In the genomic region with DNA sequence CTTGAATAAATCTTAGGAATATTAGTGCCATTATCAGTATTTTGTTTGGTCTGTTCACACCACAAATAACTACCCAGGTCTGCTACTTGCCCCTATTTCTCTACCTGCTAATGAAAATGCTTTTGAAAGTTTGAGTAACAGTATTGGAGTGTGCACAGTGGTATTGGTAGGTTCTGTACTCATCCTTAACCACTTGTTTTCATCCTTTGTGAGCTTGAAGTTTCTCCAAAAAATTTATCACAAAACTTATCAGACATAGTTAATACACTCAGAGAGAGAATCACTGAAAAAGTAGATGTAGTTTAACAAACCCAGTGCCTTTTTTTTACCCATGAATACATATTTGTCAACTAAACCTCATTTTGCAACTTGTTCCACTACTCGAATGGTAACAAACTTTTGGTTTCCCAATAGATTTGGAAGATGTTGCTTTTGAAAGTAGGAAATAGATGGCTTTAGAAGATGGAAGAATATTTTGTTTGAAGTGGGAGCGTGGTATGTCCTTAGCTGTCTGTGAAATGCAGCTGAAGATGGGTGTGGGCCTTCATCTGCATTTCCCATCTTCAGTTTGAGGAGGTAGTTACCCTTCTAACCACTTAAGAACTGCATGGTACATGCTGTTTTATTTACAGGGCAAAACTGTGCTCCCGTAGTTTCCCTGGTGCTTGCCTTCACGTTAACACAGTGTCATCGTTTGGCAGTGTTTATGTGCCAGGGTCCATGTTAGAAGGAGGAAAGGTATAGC, we compare ENCODE assay signal across 1 cellular context.
TF ChIP-seq lines count a peak whose summit lies in the region.

No MANE protein-coding gene starts in this region.

TF ChIP-seq in GM23338, 12 proteins besides CTCF, POLR2A, EP300 and RAD21 (continued from another document):
- TF ChIP-seq ZNF114 (CRISPR knock-in tag; IDR thresholded peaks at IDR 0.05) = no peak
- no peak for TF ChIP-seq NANOG (IDR thresholded peaks at IDR 0.05; ENCODE audit: borderline replicate concordance)
- TF ChIP-seq, protein P1, sequence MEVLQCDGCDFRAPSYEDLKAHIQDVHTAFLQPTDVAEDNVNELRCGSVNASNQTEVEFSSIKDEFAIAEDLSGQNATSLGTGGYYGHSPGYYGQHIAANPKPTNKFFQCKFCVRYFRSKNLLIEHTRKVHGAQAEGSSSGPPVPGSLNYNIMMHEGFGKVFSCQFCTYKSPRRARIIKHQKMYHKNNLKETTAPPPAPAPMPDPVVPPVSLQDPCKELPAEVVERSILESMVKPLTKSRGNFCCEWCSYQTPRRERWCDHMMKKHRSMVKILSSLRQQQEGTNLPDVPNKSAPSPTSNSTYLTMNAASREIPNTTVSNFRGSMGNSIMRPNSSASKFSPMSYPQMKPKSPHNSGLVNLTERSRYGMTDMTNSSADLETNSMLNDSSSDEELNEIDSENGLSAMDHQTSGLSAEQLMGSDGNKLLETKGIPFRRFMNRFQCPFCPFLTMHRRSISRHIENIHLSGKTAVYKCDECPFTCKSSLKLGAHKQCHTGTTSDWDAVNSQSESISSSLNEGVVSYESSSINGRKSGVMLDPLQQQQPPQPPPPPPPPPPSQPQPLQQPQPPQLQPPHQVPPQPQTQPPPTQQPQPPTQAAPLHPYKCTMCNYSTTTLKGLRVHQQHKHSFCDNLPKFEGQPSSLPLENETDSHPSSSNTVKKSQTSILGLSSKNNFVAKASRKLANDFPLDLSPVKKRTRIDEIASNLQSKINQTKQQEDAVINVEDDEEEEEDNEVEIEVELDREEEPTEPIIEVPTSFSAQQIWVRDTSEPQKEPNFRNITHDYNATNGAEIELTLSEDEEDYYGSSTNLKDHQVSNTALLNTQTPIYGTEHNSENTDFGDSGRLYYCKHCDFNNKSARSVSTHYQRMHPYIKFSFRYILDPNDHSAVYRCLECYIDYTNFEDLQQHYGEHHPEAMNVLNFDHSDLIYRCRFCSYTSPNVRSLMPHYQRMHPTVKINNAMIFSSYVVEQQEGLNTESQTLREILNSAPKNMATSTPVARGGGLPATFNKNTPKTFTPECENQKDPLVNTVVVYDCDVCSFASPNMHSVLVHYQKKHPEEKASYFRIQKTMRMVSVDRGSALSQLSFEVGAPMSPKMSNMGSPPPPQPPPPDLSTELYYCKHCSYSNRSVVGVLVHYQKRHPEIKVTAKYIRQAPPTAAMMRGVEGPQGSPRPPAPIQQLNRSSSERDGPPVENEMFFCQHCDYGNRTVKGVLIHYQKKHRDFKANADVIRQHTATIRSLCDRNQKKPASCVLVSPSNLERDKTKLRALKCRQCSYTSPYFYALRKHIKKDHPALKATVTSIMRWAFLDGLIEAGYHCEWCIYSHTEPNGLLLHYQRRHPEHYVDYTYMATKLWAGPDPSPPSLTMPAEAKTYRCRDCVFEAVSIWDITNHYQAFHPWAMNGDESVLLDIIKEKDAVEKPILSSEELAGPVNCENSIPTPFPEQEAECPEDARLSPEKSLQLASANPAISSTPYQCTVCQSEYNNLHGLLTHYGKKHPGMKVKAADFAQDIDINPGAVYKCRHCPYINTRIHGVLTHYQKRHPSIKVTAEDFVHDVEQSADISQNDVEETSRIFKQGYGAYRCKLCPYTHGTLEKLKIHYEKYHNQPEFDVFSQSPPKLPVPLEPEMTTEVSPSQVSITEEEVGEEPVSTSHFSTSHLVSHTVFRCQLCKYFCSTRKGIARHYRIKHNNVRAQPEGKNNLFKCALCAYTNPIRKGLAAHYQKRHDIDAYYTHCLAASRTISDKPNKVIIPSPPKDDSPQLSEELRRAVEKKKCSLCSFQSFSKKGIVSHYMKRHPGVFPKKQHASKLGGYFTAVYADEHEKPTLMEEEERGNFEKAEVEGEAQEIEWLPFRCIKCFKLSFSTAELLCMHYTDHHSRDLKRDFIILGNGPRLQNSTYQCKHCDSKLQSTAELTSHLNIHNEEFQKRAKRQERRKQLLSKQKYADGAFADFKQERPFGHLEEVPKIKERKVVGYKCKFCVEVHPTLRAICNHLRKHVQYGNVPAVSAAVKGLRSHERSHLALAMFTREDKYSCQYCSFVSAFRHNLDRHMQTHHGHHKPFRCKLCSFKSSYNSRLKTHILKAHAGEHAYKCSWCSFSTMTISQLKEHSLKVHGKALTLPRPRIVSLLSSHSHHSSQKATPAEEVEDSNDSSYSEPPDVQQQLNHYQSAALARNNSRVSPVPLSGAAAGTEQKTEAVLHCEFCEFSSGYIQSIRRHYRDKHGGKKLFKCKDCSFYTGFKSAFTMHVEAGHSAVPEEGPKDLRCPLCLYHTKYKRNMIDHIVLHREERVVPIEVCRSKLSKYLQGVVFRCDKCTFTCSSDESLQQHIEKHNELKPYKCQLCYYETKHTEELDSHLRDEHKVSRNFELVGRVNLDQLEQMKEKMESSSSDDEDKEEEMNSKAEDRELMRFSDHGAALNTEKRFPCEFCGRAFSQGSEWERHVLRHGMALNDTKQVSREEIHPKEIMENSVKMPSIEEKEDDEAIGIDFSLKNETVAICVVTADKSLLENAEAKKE (CRISPR knock-in tag; IDR thresholded peaks at IDR 0.05) = no peak
